Comparison of ENCODE assay signal across 9 cellular contexts in genomic region chr3:195620476-195620875, GRCh38. TPM values are rescaled to one million over a fixed set of nuclear protein-coding genes. Genes with fewer than 3 reads are reported as not detected.
DNase-seq lines count a peak whose midpoint lies in the region; ATAC-seq and TF ChIP-seq lines count a peak whose summit lies in the region.
"Not testable (repeated sequence)": the region's sequence is repeated elsewhere in the genome, so short reads cannot be mapped to it uniquely, and the experiment has no call there.
"Had no signal": no experiment of that assay in that cellular context is flagged by ENCODE, and none has a peak within 500 bp of the region (broad histone marks: within the 10 kb centered on the region; RNA-seq: fewer than 3 reads in every experiment).

No MANE protein-coding gene starts in this region.

- peak overlapping the region; percentile 65 for H3K27ac Mint-ChIP-seq in activated CD4-positive, alpha-beta T cell treated with anti-CD3 and anti-CD28 coated beads, Interleukin-2, amount 10 ng/mL, durations not matched to agents 24 days and 14 days
- H3K27ac Mint-ChIP-seq in stimulated activated effector memory CD8-positive, alpha-beta T cell treated with anti-CD3 and anti-CD28 coated beads, Interleukin-12 subunit alpha, Interleukin-12 subunit beta, amount 100 ng/mL, for 72 hours: peak overlapping the region; percentile 26

- H3K36me3 Mint-ChIP-seq in activated CD4-positive, alpha-beta T cell treated with anti-CD3 and anti-CD28 coated beads, Interleukin-2, amount 10 ng/mL, durations not matched to agents 24 days and 14 days (ENCODE audit: low read depth): not testable (repeated sequence)
- H3K36me3 Mint-ChIP-seq in stimulated activated effector memory CD8-positive, alpha-beta T cell treated with anti-CD3 and anti-CD28 coated beads, Interleukin-12 subunit alpha, Interleukin-12 subunit beta, amount 100 ng/mL, for 72 hours: peaks cover 18% of the 10 kb centered on the region

- H3K9me2 ChIP-seq in Karpas-422 (replicated peaks; ENCODE audit: insufficient read depth, low read length): not testable (repeated sequence)

- not testable (repeated sequence) for H3K79me2 ChIP-seq in Karpas-422 (ENCODE audit: low read length); osteoblast (ENCODE audit: insufficient read depth, low read length)

- intact Hi-C loops in activated CD4-positive, alpha-beta T cell treated with anti-CD3 and anti-CD28 coated beads, Interleukin-2, amount 10 ng/mL, durations not matched to agents 24 days and 14 days (cut with micrococcal nuclease): loop anchor here (10.0 kb wide), 1 partner anchor 234 kb away; no protein-coding TSS in a partner anchor

- not testable (repeated sequence) for H3K27me3 ChIP-seq in Karpas-422 (ENCODE audit: low read length); right atrium auricular region; osteoblast (ENCODE audit: insufficient read depth, low read length)

- DNase-seq in Karpas-422: peak; percentile 37
- DNase-seq in activated CD4-positive, alpha-beta T cell treated with anti-CD3 and anti-CD28 coated beads, Interleukin-2, amount 10 ng/mL, durations not matched to agents 24 days and 14 days; stimulated activated effector memory CD8-positive, alpha-beta T cell treated with anti-CD3 and anti-CD28 coated beads, Interleukin-12 subunit alpha, Interleukin-12 subunit beta, amount 100 ng/mL, for 72 hours (ENCODE audit: low spot score in 2 of 2): not testable (repeated sequence)
- DNase-seq in activated CD8-positive, alpha-beta memory T cell treated with anti-CD3 and anti-CD28 coated beads, Interleukin-2, amount 50 U/mL, for 48 hours: peak; percentile 54
- peak; percentile 36 for DNase-seq in coronary artery (ENCODE audit: low spot score)
- DNase-seq in right atrium auricular region (ENCODE audit: low spot score): peak; percentile 13
- peak; percentile 30 for DNase-seq in osteoblast (ENCODE audit: insufficient read length, low spot score, missing footprints)

- not testable (repeated sequence) for TF ChIP-seq CTCF in coronary artery (IDR thresholded peaks at IDR 0.05); right atrium auricular region (IDR thresholded peaks at IDR 0.05); osteoblast (IDR thresholded peaks at IDR 0.05; ENCODE audit: extremely low read depth, low read depth, low read length)

- not testable (repeated sequence) for H3K36me3 ChIP-seq in Karpas-422 (ENCODE audit: insufficient read depth, low read length); right atrium auricular region; osteoblast (ENCODE audit: insufficient read depth, low read length)

- not testable (repeated sequence) for H3K4me3 ChIP-seq in Karpas-422 (ENCODE audit: low read length); coronary artery; right atrium auricular region; osteoblast (ENCODE audit: insufficient read depth, low read length)

- not testable (repeated sequence) for H3K9me3 ChIP-seq in Karpas-422 (ENCODE audit: low read length); right atrium auricular region; osteoblast (ENCODE audit: low read depth, low read length)

- not testable (repeated sequence) for H3K9ac ChIP-seq in Karpas-422 (ENCODE audit: low read length)

- not testable (repeated sequence) for H3K27me3 Mint-ChIP-seq in activated CD4-positive, alpha-beta T cell treated with anti-CD3 and anti-CD28 coated beads, Interleukin-2, amount 10 ng/mL, durations not matched to agents 24 days and 14 days

- not testable (repeated sequence) for H3K27ac ChIP-seq in Karpas-422 (ENCODE audit: low read length); coronary artery; right atrium auricular region; osteoblast (ENCODE audit: low read depth, low read length)

- peaks cover 11% of the 10 kb centered on the region for H3K4me1 Mint-ChIP-seq in activated CD4-positive, alpha-beta T cell treated with anti-CD3 and anti-CD28 coated beads, Interleukin-2, amount 10 ng/mL, durations not matched to agents 24 days and 14 days
- H3K4me1 Mint-ChIP-seq in stimulated activated effector memory CD8-positive, alpha-beta T cell treated with anti-CD3 and anti-CD28 coated beads, Interleukin-12 subunit alpha, Interleukin-12 subunit beta, amount 100 ng/mL, for 72 hours: peaks cover 24% of the 10 kb centered on the region

- H2AFZ ChIP-seq in Karpas-422 (ENCODE audit: low read length); osteoblast (ENCODE audit: low read length): not testable (repeated sequence)

- ATAC-seq in stimulated activated effector memory CD8-positive, alpha-beta T cell treated with anti-CD3 and anti-CD28 coated beads, Interleukin-12 subunit alpha, Interleukin-12 subunit beta, amount 100 ng/mL, for 72 hours: not testable (repeated sequence)

- not testable (repeated sequence) for H3K4me2 ChIP-seq in Karpas-422 (ENCODE audit: low read depth, low read length, poor library complexity, severe bottlenecking); osteoblast (ENCODE audit: insufficient read depth, low read length)

- not testable (repeated sequence) for H3K4me1 ChIP-seq in Karpas-422 (ENCODE audit: low read length); right atrium auricular region; osteoblast (ENCODE audit: insufficient read depth, low read length)

- H4K20me1 ChIP-seq in Karpas-422 (ENCODE audit: insufficient read depth, low read depth, low read length); osteoblast (ENCODE audit: insufficient read depth, low read length): not testable (repeated sequence)

- not testable (repeated sequence) for H3K4me3 Mint-ChIP-seq in activated CD4-positive, alpha-beta T cell treated with anti-CD3 and anti-CD28 coated beads, Interleukin-2, amount 10 ng/mL, durations not matched to agents 24 days and 14 days; stimulated activated effector memory CD8-positive, alpha-beta T cell treated with anti-CD3 and anti-CD28 coated beads, Interleukin-12 subunit alpha, Interleukin-12 subunit beta, amount 100 ng/mL, for 72 hours

- H3K9me3 Mint-ChIP-seq in activated CD4-positive, alpha-beta T cell treated with anti-CD3 and anti-CD28 coated beads, Interleukin-2, amount 10 ng/mL, durations not matched to agents 24 days and 14 days; stimulated activated effector memory CD8-positive, alpha-beta T cell treated with anti-CD3 and anti-CD28 coated beads, Interleukin-12 subunit alpha, Interleukin-12 subunit beta, amount 100 ng/mL, for 72 hours: not testable (repeated sequence)

RNA-seq across cellular contexts. Expression of gene APOD, which starts 36.7 kb away (rescaled TPM):
- total RNA-seq in Karpas-422 (2014; rRNA removed; shearing (Covaris generic); ENCODE audit: low replicate concordance): 0.18 TPM in 1 of 2 replicates, not detected in the other
- 1.8 and 2.6 TPM in 2 replicates for total RNA-seq in activated CD4-positive, alpha-beta T cell treated with anti-CD3 and anti-CD28 coated beads, Interleukin-2, amount 10 ng/mL, durations not matched to agents 24 days and 14 days
- total RNA-seq in right atrium auricular region (10 to 100 TPM; 79.6 to 93.2 TPM), osteoblast (0.88 and 1.4 TPM in 2 replicates)
- total RNA-seq: A673; CD8-positive, alpha-beta T cell had no signal

Comparison
In these comparisons a context has a peak if more than half of its experiments do, and no peak if none do; other contexts are left out.
1. RNA of gene APOD, which starts 36.7 kb away (total RNA-seq): 79.6 to 93.2 TPM in right atrium auricular region; 1.8 to 2.6 TPM in activated CD4-positive, alpha-beta T cell treated with anti-CD3 and anti-CD28 coated beads, Interleukin-2, amount 10 ng/mL, durations not matched to agents 24 days and 14 days, 0.88 to 1.4 TPM in osteoblast and 0.18 TPM in Karpas-422; every median in the first group is over 10 times any median in the second.